ENCODE assay signal across 34 cellular contexts in the genomic region with DNA sequence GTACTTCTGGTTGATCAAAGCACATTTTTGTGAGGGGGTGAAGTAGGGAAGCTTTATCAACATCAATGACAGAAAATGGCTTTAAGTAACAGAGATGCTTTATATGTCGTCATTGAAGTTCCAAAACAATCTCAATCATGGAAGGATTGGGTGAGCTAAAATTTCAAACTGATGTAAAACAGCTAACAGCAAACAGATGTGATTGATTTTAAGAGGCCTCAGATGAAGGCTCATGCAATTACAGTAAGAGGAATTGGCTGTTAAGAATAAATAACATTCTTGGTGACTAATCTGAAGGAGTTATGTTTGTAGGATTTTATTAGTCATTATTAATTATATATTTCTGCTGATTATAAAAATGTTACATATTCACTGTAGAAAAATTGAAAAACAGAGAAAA.
"Had no signal": no experiment of that assay in that cellular context is flagged by ENCODE, and none has a peak within 500 bp of the region (broad histone marks: within the 10 kb centered on the region; RNA-seq: fewer than 3 reads in every experiment).

No MANE protein-coding gene starts in this region.

- H3K36me3 ChIP-seq: adrenal gland, ascending aorta, brain microvascular endothelial cell, breast epithelium, cardiac muscle cell had no signal

- DNase-seq: activated B cell treated with CpG ODN at 0.5 μM for 24 hours; activated CD4-positive, alpha-beta memory T cell treated with anti-CD3 and anti-CD28 coated beads for 36 hours; activated CD4-positive, alpha-beta T cell treated with anti-CD3 and anti-CD28 coated beads for 4 hours; activated CD4-positive, alpha-beta T cell treated with anti-CD3 and anti-CD28 coated beads, Interleukin-2, amount 10 ng/mL, durations not matched to agents 24 days and 14 days; activated CD4-positive, alpha-beta T cell treated with anti-CD3 and anti-CD28 coated beads, Interleukin-2, amount 50 U/mL, for 1 hour; activated CD4-positive, alpha-beta T cell treated with anti-CD3 and anti-CD28 coated beads, Interleukin-2, amount 50 U/mL, for 4 hours; activated CD4-positive, CD25-positive, alpha-beta regulatory T cell treated with anti-CD3 and anti-CD28 coated beads, Interleukin-2, amount 50 U/mL, for 72 hours; activated CD8-positive, alpha-beta memory T cell treated with anti-CD3 and anti-CD28 coated beads, Interleukin-2, amount 50 U/mL, for 4 hours; activated CD8-positive, alpha-beta T cell treated with anti-CD3 and anti-CD28 coated beads for 36 hours; activated effector memory CD4-positive, alpha-beta T cell treated with anti-CD3 and anti-CD28 coated beads, Interleukin-2, amount 50 U/mL, for 16 hours; activated gamma-delta T cell treated with Interleukin-2 at 50 U/mL for 16 hours; activated naive CD4-positive, alpha-beta T cell; activated naive CD4-positive, alpha-beta T cell treated with anti-CD3 and anti-CD28 coated beads for 36 hours; activated naive CD4-positive, alpha-beta T cell treated with anti-CD3 and anti-CD28 coated beads, Interleukin-2, amount 50 U/mL, for 16 hours; activated naive CD8-positive, alpha-beta T cell treated with anti-CD3 and anti-CD28 coated beads for 36 hours; activated T-cell treated with anti-CD3 and anti-CD28 coated beads for 4 hours; activated T-cell treated with anti-CD3 and anti-CD28 coated beads, Interleukin-2, amount 50 U/mL, for 1 hour; activated T-cell treated with anti-CD3 and anti-CD28 coated beads, Interleukin-2, amount 50 U/mL, for 4 hours; activated T-cell treated with anti-CD3 and anti-CD28 coated beads, Interleukin-2, amount 50 U/mL, for 72 hours; adrenal gland; amygdala; anterior cingulate cortex; brain microvascular endothelial cell; caudate nucleus; cerebellar nuclear complex; T-helper 1 cell; T-helper 2 cell; T-helper 9 cell had no signal

- H3K27me3 ChIP-seq: adrenal gland, ascending aorta, brain microvascular endothelial cell, breast epithelium had no signal

- H3K4me3 ChIP-seq: adrenal gland, ascending aorta, breast epithelium, cardiac muscle cell had no signal

- ATAC-seq: activated CD8-positive, alpha-beta T cell treated with anti-CD3 and anti-CD28 coated beads for 36 hours; activated naive CD4-positive, alpha-beta T cell treated with anti-CD3 and anti-CD28 coated beads, Interleukin-2, amount 50 U/mL, for 72 hours; activated T-cell treated with anti-CD3 and anti-CD28 coated beads, Interleukin-2, amount 50 U/mL, for 4 hours; activated T-cell treated with anti-CD3 and anti-CD28 coated beads, Interleukin-2, amount 50 U/mL, for 72 hours; activated T-helper 17 cell treated with anti-CD3 and anti-CD28 coated beads, Interleukin-2, amount 50 U/mL, for 72 hours had no signal

- H3K9me3 ChIP-seq: adrenal gland, ascending aorta, breast epithelium had no signal

- H3K27ac ChIP-seq: adrenal gland, ascending aorta, brain microvascular endothelial cell, breast epithelium, cardiac muscle cell, VCaP had no signal

- H3K4me1 ChIP-seq: adrenal gland, ascending aorta, breast epithelium had no signal
